ENCODE assay signal across 14 cellular contexts in genomic region chr1:168543840-168544498, GRCh38. TPM values are rescaled to one million over a fixed set of nuclear protein-coding genes. Genes with fewer than 3 reads are reported as not detected.
A peak's percentile ranks its signal among the peaks of the same experiment; 100 is the strongest.
DNase-seq lines count a peak whose midpoint lies in the region; ATAC-seq, FAIRE-seq and TF ChIP-seq lines count a peak whose summit lies in the region.
"Not testable (repeated sequence)": the region's sequence is repeated elsewhere in the genome, so short reads cannot be mapped to it uniquely, and the experiment has no call there.
"Had no signal": no experiment of that assay in that cellular context is flagged by ENCODE, and none has a peak within 500 bp of the region (broad histone marks: within the 10 kb centered on the region; RNA-seq: fewer than 3 reads in every experiment).

A gene with protein sequence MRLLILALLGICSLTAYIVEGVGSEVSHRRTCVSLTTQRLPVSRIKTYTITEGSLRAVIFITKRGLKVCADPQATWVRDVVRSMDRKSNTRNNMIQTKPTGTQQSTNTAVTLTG (minus strand): TSS chr1:168543997. CDS start chr1:168543964, 33 bp downstream.

- ATAC-seq in CD8-positive, alpha-beta T cell: peak; percentile 75
- peak in 1 of 2 donors; percentile 58 for ATAC-seq in activated T-cell treated with anti-CD3 and anti-CD28 coated beads, Interleukin-2, amount 50 U/mL, for 4 hours
- peak; percentile 73 to 75 for ATAC-seq in natural killer cell treated with Interleukin-12 subunit alpha and Interleukin-12 subunit beta and Interleukin-15 and Interleukin-18, amount 100 ng/mL, for 72 hours
- peak; percentile 19 for ATAC-seq in upper lobe of right lung

- H3K4me3 ChIP-seq in CD8-positive, alpha-beta T cell (ENCODE audit: low read depth, low read length); upper lobe of right lung: not testable (repeated sequence)

- H3K4me1 ChIP-seq in CD8-positive, alpha-beta T cell (ENCODE audit: insufficient read depth, low read length); upper lobe of right lung: not testable (repeated sequence)

- not testable (repeated sequence) for H3K36me3 ChIP-seq in CD8-positive, alpha-beta T cell (ENCODE audit: insufficient read depth, low read length); upper lobe of right lung

- intact Hi-C loops in CD8-positive, alpha-beta T cell (cut with DNase I, micrococcal nuclease): loop anchor here in 1 of 2 experiments (2.0 kb wide), 1 partner anchor 35 kb away; no protein-coding TSS in a partner anchor
- intact Hi-C loops in upper lobe of right lung (cut with DNase I): not testable (repeated sequence)

- CTCF ChIA-PET in CD8-positive, alpha-beta T cell (lab: Charles Lee): interaction anchor here (0.6 kb wide), 1 partner anchor 100 kb away, joined by 3 read pairs; no protein-coding TSS in a partner anchor
- CTCF ChIA-PET in activated CD4-positive, alpha-beta T cell treated with anti-CD3 and anti-CD28 coated beads, Interleukin-2, amount 10 ng/mL, durations not matched to agents 7 days and 5 days (lab: Charles Lee): not testable (repeated sequence)

- peak in 1 of 7 experiments; percentile 24 for DNase-seq in CD8-positive, alpha-beta T cell
- DNase-seq in HTR-8/SVneo (ENCODE audit: insufficient read length, low spot score); activated CD4-positive, alpha-beta T cell treated with anti-CD3 and anti-CD28 coated beads, Interleukin-2, amount 10 ng/mL, durations not matched to agents 7 days and 5 days; activated T-cell treated with anti-CD3 and anti-CD28 coated beads, Interleukin-2, amount 50 U/mL, for 4 hours; activated naive CD8-positive, alpha-beta T cell treated with anti-CD3 and anti-CD28 coated beads for 36 hours; natural killer cell treated with Interleukin-12 subunit alpha and Interleukin-12 subunit beta and Interleukin-15 and Interleukin-18, amount 100 ng/mL, for 72 hours (ENCODE audit: low spot score); upper lobe of right lung: not testable (repeated sequence)
- peak; percentile 51 to 67 (median 62) for DNase-seq in immature natural killer cell

- H3K27ac Mint-ChIP-seq in CD8-positive, alpha-beta T cell: peak within 1 kb of the TSS; percentile 92
- H3K27ac Mint-ChIP-seq in activated CD4-positive, alpha-beta T cell treated with anti-CD3 and anti-CD28 coated beads, Interleukin-2, amount 10 ng/mL, durations not matched to agents 7 days and 5 days: peak within 1 kb of the TSS; percentile 20
- peak within 1 kb of the TSS; percentile 84 for H3K27ac Mint-ChIP-seq in activated naive CD8-positive, alpha-beta T cell treated with anti-CD3 and anti-CD28 coated beads for 36 hours
- H3K27ac Mint-ChIP-seq in immature natural killer cell: peak within 1 kb of the TSS; percentile 64 to 97 (median 95)
- peak within 1 kb of the TSS; percentile 32 to 52 for H3K27ac Mint-ChIP-seq in natural killer cell treated with Interleukin-12 subunit alpha and Interleukin-12 subunit beta and Interleukin-15 and Interleukin-18, amount 100 ng/mL, for 72 hours

- not testable (repeated sequence) for H3K9me3 ChIP-seq in CD8-positive, alpha-beta T cell (ENCODE audit: low read length); upper lobe of right lung

- peaks cover 36% of the 10 kb centered on the region for H3K4me1 Mint-ChIP-seq in CD8-positive, alpha-beta T cell (ENCODE audit: low read depth)
- not testable (repeated sequence) for H3K4me1 Mint-ChIP-seq in activated CD4-positive, alpha-beta T cell treated with anti-CD3 and anti-CD28 coated beads, Interleukin-2, amount 10 ng/mL, durations not matched to agents 7 days and 5 days
- peaks cover 15% of the 10 kb centered on the region for H3K4me1 Mint-ChIP-seq in activated T-cell treated with anti-CD3 and anti-CD28 coated beads, Interleukin-2, amount 50 U/mL, for 4 hours (ENCODE audit: low read depth)
- peaks cover 20% of the 10 kb centered on the region for H3K4me1 Mint-ChIP-seq in activated naive CD8-positive, alpha-beta T cell treated with anti-CD3 and anti-CD28 coated beads for 36 hours
- peaks cover 45 to 70% of the 10 kb centered on the region in 2 donors for H3K4me1 Mint-ChIP-seq in immature natural killer cell
- H3K4me1 Mint-ChIP-seq in natural killer cell treated with Interleukin-12 subunit alpha and Interleukin-12 subunit beta and Interleukin-15 and Interleukin-18, amount 100 ng/mL, for 72 hours (ENCODE audit: low read depth in 2 of 2): peaks cover 39 to 51% of the 10 kb centered on the region in 2 donors

- peak; percentile 33 for FAIRE-seq in HTR-8/SVneo (lab: Jason Lieb, UNC)

- not testable (repeated sequence) for H3K27me3 ChIP-seq in CD8-positive, alpha-beta T cell (ENCODE audit: insufficient read depth, low read length); upper lobe of right lung

- not testable (repeated sequence) for H3K27ac ChIP-seq in CD8-positive, alpha-beta T cell (ENCODE audit: low read depth, low read length); upper lobe of right lung

- H3K36me3 Mint-ChIP-seq in CD8-positive, alpha-beta T cell: peaks cover 16% of the 10 kb centered on the region
- peaks cover 14% of the 10 kb centered on the region for H3K36me3 Mint-ChIP-seq in activated CD4-positive, alpha-beta T cell treated with anti-CD3 and anti-CD28 coated beads, Interleukin-2, amount 10 ng/mL, durations not matched to agents 7 days and 5 days (ENCODE audit: low read depth)
- H3K36me3 Mint-ChIP-seq in activated T-cell treated with anti-CD3 and anti-CD28 coated beads, Interleukin-2, amount 50 U/mL, for 4 hours (ENCODE audit: insufficient read depth): not testable (repeated sequence)
- H3K36me3 Mint-ChIP-seq in activated naive CD8-positive, alpha-beta T cell treated with anti-CD3 and anti-CD28 coated beads for 36 hours: peaks cover 38% of the 10 kb centered on the region
- H3K36me3 Mint-ChIP-seq in immature natural killer cell: peaks cover 11 to 26% (median 18%) of the 10 kb centered on the region in 3 donors
- peaks cover 16% of the 10 kb centered on the region for H3K36me3 Mint-ChIP-seq in natural killer cell treated with Interleukin-12 subunit alpha and Interleukin-12 subunit beta and Interleukin-15 and Interleukin-18, amount 100 ng/mL, for 72 hours

- peak within 1 kb of the TSS; percentile 84 for H3K4me3 Mint-ChIP-seq in CD8-positive, alpha-beta T cell
- H3K4me3 Mint-ChIP-seq in activated CD4-positive, alpha-beta T cell treated with anti-CD3 and anti-CD28 coated beads, Interleukin-2, amount 10 ng/mL, durations not matched to agents 7 days and 5 days: not testable (repeated sequence)
- H3K4me3 Mint-ChIP-seq in activated T-cell treated with anti-CD3 and anti-CD28 coated beads, Interleukin-2, amount 50 U/mL, for 4 hours: peak within 1 kb of the TSS; percentile 75
- peak within 1 kb of the TSS; percentile 79 for H3K4me3 Mint-ChIP-seq in activated naive CD8-positive, alpha-beta T cell treated with anti-CD3 and anti-CD28 coated beads for 36 hours
- H3K4me3 Mint-ChIP-seq in immature natural killer cell: peak within 1 kb of the TSS; percentile 82 to 97 (median 94)
- peak within 1 kb of the TSS; percentile 64 for H3K4me3 Mint-ChIP-seq in natural killer cell treated with Interleukin-12 subunit alpha and Interleukin-12 subunit beta and Interleukin-15 and Interleukin-18, amount 100 ng/mL, for 72 hours

- not testable (repeated sequence) for H3K27me3 Mint-ChIP-seq in CD8-positive, alpha-beta T cell (ENCODE audit: low read depth); activated CD4-positive, alpha-beta T cell treated with anti-CD3 and anti-CD28 coated beads, Interleukin-2, amount 10 ng/mL, durations not matched to agents 7 days and 5 days; activated T-cell treated with anti-CD3 and anti-CD28 coated beads, Interleukin-2, amount 50 U/mL, for 4 hours (ENCODE audit: low read depth); activated naive CD8-positive, alpha-beta T cell treated with anti-CD3 and anti-CD28 coated beads for 36 hours; immature natural killer cell (ENCODE audit: low read depth in 3 of 3); natural killer cell treated with Interleukin-12 subunit alpha and Interleukin-12 subunit beta and Interleukin-15 and Interleukin-18, amount 100 ng/mL, for 72 hours

- not testable (repeated sequence) for H3K9me3 Mint-ChIP-seq in CD8-positive, alpha-beta T cell; activated CD4-positive, alpha-beta T cell treated with anti-CD3 and anti-CD28 coated beads, Interleukin-2, amount 10 ng/mL, durations not matched to agents 7 days and 5 days; activated T-cell treated with anti-CD3 and anti-CD28 coated beads, Interleukin-2, amount 50 U/mL, for 4 hours; natural killer cell treated with Interleukin-12 subunit alpha and Interleukin-12 subunit beta and Interleukin-15 and Interleukin-18, amount 100 ng/mL, for 72 hours
- peaks cover 17% of the 10 kb centered on the region for H3K9me3 Mint-ChIP-seq in activated naive CD8-positive, alpha-beta T cell treated with anti-CD3 and anti-CD28 coated beads for 36 hours
- H3K9me3 Mint-ChIP-seq in immature natural killer cell: peaks cover 0 to 12% (median under 1%) of the 10 kb centered on the region in 6 donors

- TF ChIP-seq CTCF in CD8-positive, alpha-beta T cell (IDR thresholded peaks at IDR 0.05); upper lobe of right lung (IDR thresholded peaks at IDR 0.05): not testable (repeated sequence)

- POLR2A ChIA-PET in CD8-positive, alpha-beta T cell (lab: Charles Lee); activated CD4-positive, alpha-beta T cell treated with anti-CD3 and anti-CD28 coated beads, Interleukin-2, amount 10 ng/mL, durations not matched to agents 7 days and 5 days (lab: Charles Lee): not testable (repeated sequence)

RNA-seq across cellular contexts. Expression of the gene that starts here (rescaled TPM):
- 10 to 100 TPM; 18.9 to 19.5 TPM for total RNA-seq in CD8-positive, alpha-beta T cell
- not detected for total RNA-seq in activated CD4-positive, alpha-beta T cell treated with anti-CD3 and anti-CD28 coated beads, Interleukin-2, amount 10 ng/mL, durations not matched to agents 7 days and 5 days
- total RNA-seq in activated T-cell treated with anti-CD3 and anti-CD28 coated beads, Interleukin-2, amount 50 U/mL, for 4 hours: 10 to 100 TPM; 14.0 to 79.9 (median 28.4) TPM
- 100 to 1,000 TPM; 136 to 139 TPM for total RNA-seq in activated naive CD8-positive, alpha-beta T cell treated with anti-CD3 and anti-CD28 coated beads for 36 hours
- 1,000 to 10,000 TPM in 1 of 3 donors, 100 to 1,000 TPM in 2; 537 to 1,283 (median 719) TPM for polyA plus RNA-seq in immature natural killer cell
- 1 to 10 TPM; 2.7 TPM for total RNA-seq in natural killer cell treated with Interleukin-12 subunit alpha and Interleukin-12 subunit beta and Interleukin-15 and Interleukin-18, amount 100 ng/mL, for 72 hours
- 2.0 TPM for total RNA-seq in upper lobe of right lung
- total RNA-seq: Daoy, G401, HFFc6, HT1080, K562, MCF 10A had no signal
- polyA plus RNA-seq: K562 had no signal

Comparison
In these comparisons a context has a peak if more than half of its experiments do, and no peak if none do; other contexts are left out.
1. H3K27ac Mint-ChIP-seq: peak in every context shown above with its lines; median percentile 95 in immature natural killer cell; 92 in CD8-positive, alpha-beta T cell; 84 in activated naive CD8-positive, alpha-beta T cell treated with anti-CD3 and anti-CD28 coated beads for 36 hours; 42 in natural killer cell treated with Interleukin-12 subunit alpha and Interleukin-12 subunit beta and Interleukin-15 and Interleukin-18, amount 100 ng/mL, for 72 hours; 20 in activated CD4-positive, alpha-beta T cell treated with anti-CD3 and anti-CD28 coated beads, Interleukin-2, amount 10 ng/mL, durations not matched to agents 7 days and 5 days.